Comparison of ENCODE assay signal across 2 cellular contexts in the genomic region with DNA sequence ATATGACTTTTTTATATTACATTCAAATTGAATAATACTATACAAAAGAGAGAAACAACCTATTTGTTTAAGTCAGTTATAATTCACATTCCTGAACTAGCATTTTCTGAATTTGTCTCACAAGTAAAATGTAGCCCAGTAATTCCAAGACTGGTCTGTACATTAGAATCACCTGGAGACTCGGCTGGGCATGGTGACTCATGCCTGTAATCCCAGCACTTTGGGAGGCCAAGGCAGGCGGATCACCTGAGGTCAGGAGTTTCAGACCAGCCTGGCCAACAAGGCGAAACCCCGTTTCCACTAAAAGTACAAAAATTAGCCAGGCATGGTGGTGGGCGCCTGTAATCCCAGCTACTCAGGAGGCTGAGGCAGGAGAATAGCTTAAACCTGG.
TF ChIP-seq lines count a peak whose summit lies in the region.

No MANE protein-coding gene starts in this region.

TF ChIP-seq in HCT116, 20 proteins besides CTCF, POLR2A, EP300 and RAD21:
- TF ChIP-seq JUND (IDR thresholded peaks at IDR 0.05) (peak; percentile 51), FOSL1 (IDR thresholded peaks at IDR 0.05; ENCODE audit: low read depth) (peak; percentile 37; the same call in 1 of the 2 replicates)
TF ChIP-seq in HCT116: peak in this region for 2; not testable (repeated sequence) for 18.

TF ChIP-seq in HepG2, 621 proteins besides CTCF, POLR2A, EP300 and RAD21:
- peak; percentile 63 for TF ChIP-seq FOSL2 (CRISPR knock-in tag; IDR thresholded peaks at IDR 0.05)
